Comparison of ENCODE assay signal across 8 cellular contexts in the genomic region with DNA sequence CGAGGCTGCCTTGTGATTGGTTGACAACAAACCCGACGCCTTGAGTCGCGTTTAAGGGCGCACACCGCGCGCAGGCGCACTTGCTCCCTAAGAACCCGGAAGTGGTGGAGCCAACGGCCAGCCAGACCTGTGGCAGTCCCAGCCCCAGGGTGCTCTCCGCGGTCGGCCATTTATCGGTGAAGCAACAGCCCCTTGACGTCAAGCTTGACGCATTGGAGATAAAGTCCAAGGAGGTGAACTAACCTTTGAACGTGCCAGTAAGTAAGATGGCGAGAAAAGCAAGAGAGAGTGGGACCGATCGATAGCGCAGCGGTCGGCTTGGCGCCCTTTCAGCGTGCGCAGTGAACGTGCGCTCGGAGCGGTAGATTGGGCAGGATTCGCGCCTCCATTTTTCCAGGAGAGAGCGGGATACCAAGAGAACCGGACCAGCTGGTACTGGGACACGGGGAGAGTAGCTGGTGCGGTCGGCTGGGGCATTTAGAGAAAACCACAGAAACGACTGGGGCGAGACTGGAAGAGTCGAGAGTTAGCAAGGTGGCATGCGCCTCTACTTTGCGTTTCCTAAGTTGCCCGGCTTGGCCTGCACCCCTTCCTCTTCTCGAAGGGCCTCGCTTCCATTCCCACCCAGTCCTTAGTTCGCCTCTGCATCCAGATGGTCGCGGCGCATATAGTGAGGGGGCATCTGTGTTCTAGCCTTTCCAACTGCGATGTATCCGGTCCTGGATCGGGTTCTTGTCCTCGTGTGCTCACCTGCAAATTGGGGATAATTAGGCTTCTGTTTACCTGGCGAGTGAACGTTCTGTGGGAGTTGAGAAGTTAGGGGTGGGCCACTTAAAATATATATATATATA. TPM values are rescaled to one million over a fixed set of nuclear protein-coding genes. Genes with fewer than 3 reads are reported as not detected.
DNase-seq lines count a peak whose midpoint lies in the region; ATAC-seq and TF ChIP-seq lines count a peak whose summit lies in the region.

A gene (plus strand): TSS at position 364 of the 851 bp plus-strand sequence. CDS start 2,908 bp downstream, outside the sequence.

- H3K27ac ChIP-seq in BLaER1 treated with 17β-estradiol and CSF1 and Interleukin-3, amounts not matched to agents 10 nM and 100 nM = peak within 1 kb of the TSS; percentile 75 to 97 (median 91)
- H3K27ac ChIP-seq in left lung = peak within 1 kb of the TSS; percentile 91 to 96

- ATAC-seq in GM19372 (IDR thresholded peaks at IDR 0.05; ENCODE audit: low read depth, unreplicated experiment) (peak; percentile 86), HG03558 (IDR thresholded peaks at IDR 0.05; ENCODE audit: extremely low read depth, unreplicated experiment) (peak; percentile 88), left lung (peak; percentile 97)

- H3K9ac ChIP-seq in BLaER1 treated with 17β-estradiol and CSF1 and Interleukin-3, amounts not matched to agents 10 nM and 100 nM = peak within 1 kb of the TSS; percentile 84 to 94 (median 92)

- peaks cover 28 to 38% (median 35%) of the 10 kb centered on the region in 10 experiments for H3K4me1 ChIP-seq in BLaER1 treated with 17β-estradiol and CSF1 and Interleukin-3, amounts not matched to agents 10 nM and 100 nM
- H3K4me1 ChIP-seq in left lung = peaks cover 14 to 32% of the 10 kb centered on the region in 2 donors

- no peak for TF ChIP-seq CTCF in left lung (IDR thresholded peaks at IDR 0.05)

- intact Hi-C loops in left lung (cut with DNase I) = loop anchor here in 1 of 2 donors (10.0 kb wide), 1 partner anchor 62 kb away; no protein-coding TSS in a partner anchor

- H3K9me3 ChIP-seq in BLaER1 treated with 17β-estradiol and CSF1 and Interleukin-3, amounts not matched to agents 10 nM and 100 nM (replicated peaks in 1 of 11) = no peaks in the 10 kb centered on the region
- H3K9me3 ChIP-seq in left lung = no peaks in the 10 kb centered on the region

- H3K27me3 ChIP-seq in BLaER1 treated with 17β-estradiol and CSF1 and Interleukin-3, amounts not matched to agents 10 nM and 100 nM = no peaks in the 10 kb centered on the region
- H3K27me3 ChIP-seq in left lung = no peaks in the 10 kb centered on the region

- H3K4me2 ChIP-seq in BLaER1 treated with 17β-estradiol and CSF1 and Interleukin-3, amounts not matched to agents 10 nM and 100 nM = peak within 1 kb of the TSS; percentile 81 to 95 (median 90)

- peak within 1 kb of the TSS; percentile 77 to 96 (median 90) for H3K4me3 ChIP-seq in BLaER1 treated with 17β-estradiol and CSF1 and Interleukin-3, amounts not matched to agents 10 nM and 100 nM
- peak within 1 kb of the TSS; percentile 78 to 87 for H3K4me3 ChIP-seq in left lung

- peaks cover 0 to 17% (median 5%) of the 10 kb centered on the region in 11 experiments; a peak in 8 of 22 replicates for H4K20me1 ChIP-seq in BLaER1 treated with 17β-estradiol and CSF1 and Interleukin-3, amounts not matched to agents 10 nM and 100 nM

- DNase-seq in NCI-H748 treated with DMSO at 0.1 percent for 48 hours (lab: John Stamatoyannopoulos, UW) (peak; percentile 80), dermis blood vessel endothelial cell (peak; percentile 100), left lung (peak; percentile 99 to 100)
- peak; percentile 97 to 100 for DNase-seq in activated CD4-positive, alpha-beta T cell treated with anti-CD3 and anti-CD28 coated beads, Interleukin-2, amount 50 U/mL, for 24 hours (ENCODE audit: low read depth in 1 of 2, low spot score in 1 of 2)
- peak; percentile 99 for DNase-seq in stimulated activated CD4-positive, alpha-beta T cell treated with anti-CD3 and anti-CD28 coated beads, Interleukin-4, amount 100 ng/mL, for 1 hour

- H3K36me3 ChIP-seq in BLaER1 treated with 17β-estradiol and CSF1 and Interleukin-3, amounts not matched to agents 10 nM and 100 nM = peaks cover 33 to 72% (median 60%) of the 10 kb centered on the region in 11 experiments
- peaks cover 0 to 29% of the 10 kb centered on the region in 2 donors for H3K36me3 ChIP-seq in left lung

RNA-seq across cellular contexts. Expression of the gene that starts here (rescaled TPM):
- total RNA-seq in dermis blood vessel endothelial cell = 39.1 and 51.0 TPM in 2 replicates
- 10 to 100 TPM; 30.0 to 34.3 TPM for total RNA-seq in left lung

Comparison
In these comparisons a context has a peak if more than half of its experiments do, and no peak if none do; other contexts are left out.
1. Peak in every context shown above with its lines: DNase-seq, ATAC-seq, H3K4me3 ChIP-seq and H3K27ac ChIP-seq.